11 cellular contexts compared by ENCODE assay signal in the genomic region with DNA sequence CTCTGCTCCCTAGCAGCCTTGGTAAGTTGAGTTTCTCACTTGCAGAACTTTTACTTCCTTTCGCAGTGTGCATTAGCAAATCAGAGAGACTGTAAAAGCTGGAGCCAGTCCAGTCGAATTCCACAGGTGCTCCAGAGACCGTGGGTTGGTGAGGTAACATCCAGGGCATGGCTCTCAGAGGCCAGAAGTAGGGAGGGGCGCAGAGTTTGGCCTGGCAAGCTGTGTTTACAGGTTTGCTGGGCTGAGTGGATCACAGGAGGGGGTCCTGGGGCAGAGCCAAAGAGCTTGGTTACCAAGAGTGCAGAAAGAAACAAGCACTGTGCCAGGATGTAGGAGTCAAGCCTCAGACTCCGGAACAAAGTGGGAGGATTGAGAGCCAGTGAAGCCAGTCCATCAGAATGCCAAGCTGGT. TPM values are rescaled to one million over a fixed set of nuclear protein-coding genes. Genes with fewer than 3 reads are reported as not detected.
A peak's percentile ranks its signal among the peaks of the same experiment; 100 is the strongest.
DNase-seq lines count a peak whose midpoint lies in the region; TF ChIP-seq lines count a peak whose summit lies in the region.
"Had no signal": no experiment of that assay in that cellular context is flagged by ENCODE, and none has a peak within 500 bp of the region (broad histone marks: within the 10 kb centered on the region; RNA-seq: fewer than 3 reads in every experiment).

No MANE protein-coding gene starts in this region.

- peaks cover 16% of the 10 kb centered on the region for H3K4me1 ChIP-seq in MM.1S (ENCODE audit: low read length)
- peaks cover 0 to 11% (median 7%) of the 10 kb centered on the region in 4 donors for H3K4me1 ChIP-seq in esophagus muscularis mucosa
- H3K4me1 ChIP-seq: Caco-2 had no signal

- CTCF ChIA-PET in MCF 10A (lab: Yijun Ruan, JAX) = interaction anchor here (1.7 kb wide), 1 partner anchor 14 kb away, joined by 4 read pairs; no protein-coding TSS in a partner anchor
- CTCF ChIA-PET in activated CD4-positive, alpha-beta T cell treated with anti-CD3 and anti-CD28 coated beads, Interleukin-2, amount 10 ng/mL, durations not matched to agents 7 days and 5 days (lab: Charles Lee) = no interaction called here

- no peaks in the 10 kb centered on the region for H3K27me3 ChIP-seq in MM.1S (replicated peaks; ENCODE audit: insufficient read depth, low read length)
- H3K27me3 ChIP-seq in esophagus muscularis mucosa = no peaks in the 10 kb centered on the region

- H3K9me3 ChIP-seq in MM.1S (replicated peaks; ENCODE audit: insufficient read depth, low read length) (no peaks in the 10 kb centered on the region), esophagus muscularis mucosa (no peaks in the 10 kb centered on the region)
- H3K9me3 ChIP-seq: Caco-2 had no signal

- H3F3A ChIP-seq in MM.1S (ENCODE audit: insufficient read depth, low read length) = no peaks in the 10 kb centered on the region

- H3K27ac ChIP-seq in MM.1S (ENCODE audit: low read length) = no peak overlapping the region
- peak overlapping the region in 1 of 4 donors; percentile 24 for H3K27ac ChIP-seq in esophagus muscularis mucosa (replicated peaks in 1 of 4)

- H3K4me3 ChIP-seq in MM.1S (ENCODE audit: low read length) (no peak overlapping the region), esophagus muscularis mucosa (no peak overlapping the region)

- H3K4me2 ChIP-seq in MM.1S (ENCODE audit: low read depth, low read length) = peak overlapping the region; percentile 5; the same call in 1 of the 2 replicates

- H3K4me1 Mint-ChIP-seq in MCF 10A (ENCODE audit: insufficient read depth, unreplicated experiment) = peaks cover 17% of the 10 kb centered on the region
- H3K4me1 Mint-ChIP-seq in activated CD4-positive, alpha-beta T cell treated with anti-CD3 and anti-CD28 coated beads, Interleukin-2, amount 10 ng/mL, durations not matched to agents 7 days and 5 days = no peaks in the 10 kb centered on the region
- H3K4me1 Mint-ChIP-seq: T-cell had no signal

- TF ChIP-seq CTCF in MM.1S (IDR thresholded peaks at IDR 0.05; ENCODE audit: low read length) (no peak), MCF 10A (IDR thresholded peaks at IDR 0.05; ENCODE audit: unreplicated experiment) (no peak), esophagus muscularis mucosa (IDR thresholded peaks at IDR 0.05) (no peak)

- H3K36me3 Mint-ChIP-seq in MCF 10A (ENCODE audit: insufficient read depth, unreplicated experiment) = no peaks in the 10 kb centered on the region
- H3K36me3 Mint-ChIP-seq in activated CD4-positive, alpha-beta T cell treated with anti-CD3 and anti-CD28 coated beads, Interleukin-2, amount 10 ng/mL, durations not matched to agents 7 days and 5 days (ENCODE audit: low read depth) = no peaks in the 10 kb centered on the region
- H3K36me3 Mint-ChIP-seq: T-cell had no signal

- 38% methylated on average over 1 of the region's 5 CpGs for WGBS in esophagus muscularis mucosa

- no TSS peak for BruUV-seq in MCF 10A (replicated peaks; lab: Mats Ljungman, UMichigan)

- intact Hi-C loops in MCF 10A (cut with micrococcal nuclease) = no loop called here
- intact Hi-C loops in esophagus muscularis mucosa (cut with DNase I) = no loop called here

- no peaks in the 10 kb centered on the region for H3K27me3 Mint-ChIP-seq in MCF 10A (ENCODE audit: insufficient read depth, unreplicated experiment)
- H3K27me3 Mint-ChIP-seq in activated CD4-positive, alpha-beta T cell treated with anti-CD3 and anti-CD28 coated beads, Interleukin-2, amount 10 ng/mL, durations not matched to agents 7 days and 5 days = peaks cover 41% of the 10 kb centered on the region

- H3K79me2 ChIP-seq in MM.1S (ENCODE audit: low read length) = no peaks in the 10 kb centered on the region

- H3K4me3 Mint-ChIP-seq in MCF 10A (ENCODE audit: unreplicated experiment) = no peak overlapping the region
- no peak overlapping the region for H3K4me3 Mint-ChIP-seq in activated CD4-positive, alpha-beta T cell treated with anti-CD3 and anti-CD28 coated beads, Interleukin-2, amount 10 ng/mL, durations not matched to agents 7 days and 5 days
- H3K4me3 Mint-ChIP-seq: T-cell had no signal

- H3K9me3 Mint-ChIP-seq in MCF 10A (ENCODE audit: unreplicated experiment) = no peaks in the 10 kb centered on the region
- H3K9me3 Mint-ChIP-seq in activated CD4-positive, alpha-beta T cell treated with anti-CD3 and anti-CD28 coated beads, Interleukin-2, amount 10 ng/mL, durations not matched to agents 7 days and 5 days = no peaks in the 10 kb centered on the region
- H3K9me3 Mint-ChIP-seq: T-cell had no signal

- no peaks in the 10 kb centered on the region for H4K20me1 ChIP-seq in MM.1S (ENCODE audit: insufficient read depth, low read length)

- H3K9ac ChIP-seq in MM.1S (ENCODE audit: low read length) = no peak overlapping the region

- POLR2A ChIA-PET in MCF 10A (lab: Yijun Ruan, JAX) = interaction anchor here (0.7 to 1.3 kb wide), 5 partner anchors 8 to 183 kb away, joined by 3 to 6 read pairs (median 4); no protein-coding TSS in a partner anchor
- POLR2A ChIA-PET in activated CD4-positive, alpha-beta T cell treated with anti-CD3 and anti-CD28 coated beads, Interleukin-2, amount 10 ng/mL, durations not matched to agents 7 days and 5 days (lab: Charles Lee) = no interaction called here

- DNase-seq in COR-L47 (lab: John Stamatoyannopoulos, UW) = peak; percentile 28
- DNase-seq in MM.1S = no peak
- DNase-seq in MCF 10A (ENCODE audit: unreplicated experiment) = peak; percentile 84
- peak in 31 of 56 donors; percentile 8 to 78 (median 35) for DNase-seq in nucleus accumbens (lab: John Stamatoyannopoulos, UW)
- no peak for DNase-seq in esophagus muscularis mucosa (ENCODE audit: extremely low spot score)
- no peak for DNase-seq in mesenteric fat pad (ENCODE audit: low spot score)
- no peak for DNase-seq in activated gamma-delta T cell treated with Interleukin-2 at 50 U/mL for 16 hours
- DNase-seq in activated CD4-positive, alpha-beta T cell treated with anti-CD3 and anti-CD28 coated beads, Interleukin-2, amount 10 ng/mL, durations not matched to agents 7 days and 5 days = no peak
- DNase-seq: Caco-2, dermis blood vessel endothelial cell, T-cell had no signal

- H3K27ac Mint-ChIP-seq in MCF 10A (ENCODE audit: low read depth, unreplicated experiment) = no peak overlapping the region
- H3K27ac Mint-ChIP-seq in activated CD4-positive, alpha-beta T cell treated with anti-CD3 and anti-CD28 coated beads, Interleukin-2, amount 10 ng/mL, durations not matched to agents 7 days and 5 days = no peak overlapping the region
- H3K27ac Mint-ChIP-seq: T-cell had no signal

- TF ChIP-seq EP300 in esophagus muscularis mucosa (IDR thresholded peaks at IDR 0.05) = no peak

- no peak overlapping the region for H2AFZ ChIP-seq in MM.1S (ENCODE audit: low read length)

- H3K9me2 ChIP-seq in MM.1S (replicated peaks; ENCODE audit: insufficient read depth, low read length) = no peaks in the 10 kb centered on the region

- H3K36me3 ChIP-seq in MM.1S (replicated peaks; ENCODE audit: insufficient read depth, low read length) (no peaks in the 10 kb centered on the region), esophagus muscularis mucosa (no peaks in the 10 kb centered on the region)

- TF ChIP-seq POLR2A in esophagus muscularis mucosa (IDR thresholded peaks at IDR 0.05; ENCODE audit: low read depth) = no peak

RNA-seq across cellular contexts. Expression of a gene that starts 10.2 kb away (rescaled TPM):
- total RNA-seq in MCF 10A (2022) (1.1 and 3.4 TPM in 2 replicates), esophagus muscularis mucosa (10 to 100 TPM in 3 of 4 donors, 1 to 10 TPM in 1; 6.3 to 20.0 (median 14.8) TPM), mesenteric fat pad (21.0 TPM)
- not detected for total RNA-seq in activated CD4-positive, alpha-beta T cell treated with anti-CD3 and anti-CD28 coated beads, Interleukin-2, amount 10 ng/mL, durations not matched to agents 7 days and 5 days

Comparison
In these comparisons a context has a peak if more than half of its experiments do, and no peak if none do; other contexts are left out.
1. DNase-seq: peak in COR-L47 (single experiment), MCF 10A (single experiment) and nucleus accumbens (31 of 56); none in MM.1S (single experiment), esophagus muscularis mucosa (single experiment), mesenteric fat pad (single experiment), activated gamma-delta T cell treated with Interleukin-2 at 50 U/mL for 16 hours (single experiment) and activated CD4-positive, alpha-beta T cell treated with anti-CD3 and anti-CD28 coated beads, Interleukin-2, amount 10 ng/mL, durations not matched to agents 7 days and 5 days (single experiment).